ENCODE assay signal across 19 cellular contexts in genomic region chr1:217717959-217718358, GRCh38.
DNase-seq lines count a peak whose midpoint lies in the region; ATAC-seq and TF ChIP-seq lines count a peak whose summit lies in the region.
"Had no signal": no experiment of that assay in that cellular context is flagged by ENCODE, and none has a peak within 500 bp of the region (broad histone marks: within the 10 kb centered on the region; RNA-seq: fewer than 3 reads in every experiment).

No MANE protein-coding gene starts in this region.

- H3K36me3 Mint-ChIP-seq in stimulated activated memory B cell treated with anti-CD40 and anti-IgM and Interleukin-4, amounts not matched to agents 10 μg/mL and 1 μg/mL and 100 μg/mL, for 72 hours: no peaks in the 10 kb centered on the region
- H3K36me3 Mint-ChIP-seq: IgD-negative memory B cell had no signal

- H2BK20ac ChIP-seq in IMR-90 (ENCODE audit: low read depth, low read length): no peak overlapping the region

- H3K9me3 ChIP-seq in IMR-90 (ENCODE audit: control insufficient read depth, insufficient read depth, low read length) (no peaks in the 10 kb centered on the region), parathyroid adenoma (ENCODE audit: control insufficient read depth, low read length) (peaks cover 4% of the 10 kb centered on the region), stomach (no peaks in the 10 kb centered on the region)
- H3K9me3 ChIP-seq: BLaER1 treated with 17β-estradiol and CSF1 and Interleukin-3, amounts not matched to agents 10 nM and 100 nM; SJCRH30 had no signal

- H3K36me3 ChIP-seq in IMR-90 (ENCODE audit: control insufficient read depth, insufficient read depth, low read length) (no peaks in the 10 kb centered on the region), parathyroid adenoma (ENCODE audit: control insufficient read depth, insufficient read depth, low read length) (no peaks in the 10 kb centered on the region), stomach (no peaks in the 10 kb centered on the region)
- H3K36me3 ChIP-seq: BLaER1 treated with 17β-estradiol and CSF1 and Interleukin-3, amounts not matched to agents 10 nM and 100 nM; SJCRH30 had no signal

- no peak overlapping the region for H4K91ac ChIP-seq in IMR-90 (ENCODE audit: insufficient read depth, low read depth, low read length)

- no peak overlapping the region for H3K23ac ChIP-seq in IMR-90 (ENCODE audit: low read depth, low read length)

- H3K4me3 ChIP-seq in IMR-90 (ENCODE audit: insufficient read depth, low read depth, low read length) (no peak overlapping the region), parathyroid adenoma (ENCODE audit: low read depth, low read length) (peak overlapping the region; percentile 54), stomach (no peak overlapping the region)
- H3K4me3 ChIP-seq: BLaER1 treated with 17β-estradiol and CSF1 and Interleukin-3, amounts not matched to agents 10 nM and 100 nM; SJCRH30 had no signal

- H3K79me1 ChIP-seq in IMR-90 (ENCODE audit: low read depth in 1 of 2, low read length in 2 of 2): no peaks in the 10 kb centered on the region

- no peak overlapping the region for H4K8ac ChIP-seq in IMR-90 (ENCODE audit: low read depth in 2 of 2, low read length in 2 of 2)

- H2AK9ac ChIP-seq in IMR-90 (replicated peaks; ENCODE audit: low read depth, low read length, poor library complexity): no peak overlapping the region

- POLR2A ChIA-PET in IMR-90 (lab: Charles Lee; ENCODE audit: unreplicated experiment): no interaction called here

- no peak overlapping the region for H2BK15ac ChIP-seq in IMR-90 (ENCODE audit: low read depth, low read length)

- H3K9ac ChIP-seq in IMR-90 (ENCODE audit: low read depth, low read length) (no peak overlapping the region), parathyroid adenoma (no peak overlapping the region)
- H3K9ac ChIP-seq: BLaER1 treated with 17β-estradiol and CSF1 and Interleukin-3, amounts not matched to agents 10 nM and 100 nM had no signal

- TF ChIP-seq CTCF in 22Rv1 (IDR thresholded peaks at IDR 0.05) (no peak), IMR-90 (conservative IDR thresholded peaks at IDR 0.05; ENCODE audit: low read depth, low read length) (no peak), parathyroid adenoma (IDR thresholded peaks at IDR 0.05) (peak; percentile 8), stomach (IDR thresholded peaks at IDR 0.05) (no peak)

- peaks cover 3% of the 10 kb centered on the region for H3K27me3 Mint-ChIP-seq in stimulated activated memory B cell treated with anti-CD40 and anti-IgM and Interleukin-4, amounts not matched to agents 10 μg/mL and 1 μg/mL and 100 μg/mL, for 72 hours
- H3K27me3 Mint-ChIP-seq: IgD-negative memory B cell had no signal

- H3K27ac Mint-ChIP-seq in stimulated activated memory B cell treated with anti-CD40 and anti-IgM and Interleukin-4, amounts not matched to agents 10 μg/mL and 1 μg/mL and 100 μg/mL, for 72 hours: no peak overlapping the region
- H3K27ac Mint-ChIP-seq: IgD-negative memory B cell had no signal

- H3K4me2 ChIP-seq in IMR-90 (ENCODE audit: low read depth, low read length): no peak overlapping the region
- peak overlapping the region; percentile 48 for H3K4me2 ChIP-seq in parathyroid adenoma (ENCODE audit: low read length)
- H3K4me2 ChIP-seq: BLaER1 treated with 17β-estradiol and CSF1 and Interleukin-3, amounts not matched to agents 10 nM and 100 nM had no signal

- H3K4me1 ChIP-seq in IMR-90 (ENCODE audit: control insufficient read depth, insufficient read depth, low read length) (peaks cover under 1% of the 10 kb centered on the region; the same call in 1 of the 2 replicates), parathyroid adenoma (peaks cover 2% of the 10 kb centered on the region), stomach (no peaks in the 10 kb centered on the region)
- H3K4me1 ChIP-seq: BLaER1 treated with 17β-estradiol and CSF1 and Interleukin-3, amounts not matched to agents 10 nM and 100 nM; SJCRH30 had no signal

- H2BK120ac ChIP-seq in IMR-90 (ENCODE audit: low read depth, low read length): no peak overlapping the region

- H4K20me1 ChIP-seq in IMR-90 (ENCODE audit: insufficient read depth, low read length): no peaks in the 10 kb centered on the region
- H4K20me1 ChIP-seq: BLaER1 treated with 17β-estradiol and CSF1 and Interleukin-3, amounts not matched to agents 10 nM and 100 nM had no signal

- H3K9me1 ChIP-seq in IMR-90 (ENCODE audit: insufficient read depth, low read length): peaks cover 3% of the 10 kb centered on the region; the same call in 1 of the 2 replicates

- ATAC-seq in IMR-90 (ENCODE audit: low read depth): peak; percentile 53; the same call in 1 of the 2 replicates
- no peak for ATAC-seq in GM18519 (IDR thresholded peaks at IDR 0.05; ENCODE audit: low FRiP score, unreplicated experiment)
- ATAC-seq in stimulated activated memory B cell treated with anti-CD40 and anti-IgM and Interleukin-4, amounts not matched to agents 10 μg/mL and 1 μg/mL and 100 μg/mL, for 72 hours: no peak

- H2BK5ac ChIP-seq in IMR-90 (ENCODE audit: low read depth, low read length, poor library complexity, severe bottlenecking): no peak overlapping the region

- no peak overlapping the region for H3K56ac ChIP-seq in IMR-90 (ENCODE audit: extremely low read depth, insufficient read depth, low read length)

- H3K14ac ChIP-seq in IMR-90 (replicated peaks; ENCODE audit: low read depth, low read length): no peak overlapping the region

- CTCF ChIA-PET in IMR-90 (lab: Yijun Ruan, JAX): interaction anchor here (1.0 kb wide), 2 partner anchors 9 to 10 kb away, joined by 3 to 5 read pairs; no protein-coding TSS in a partner anchor

- no peaks in the 10 kb centered on the region for H3K4me1 Mint-ChIP-seq in stimulated activated memory B cell treated with anti-CD40 and anti-IgM and Interleukin-4, amounts not matched to agents 10 μg/mL and 1 μg/mL and 100 μg/mL, for 72 hours
- H3K4me1 Mint-ChIP-seq: IgD-negative memory B cell had no signal

- H3K27ac ChIP-seq in 22Rv1 (peak overlapping the region; percentile 51), IMR-90 (ENCODE audit: insufficient read depth, low read length) (no peak overlapping the region), parathyroid adenoma (peak overlapping the region; percentile 83), stomach (no peak overlapping the region)
- H3K27ac ChIP-seq: BLaER1 treated with 17β-estradiol and CSF1 and Interleukin-3, amounts not matched to agents 10 nM and 100 nM; SJCRH30 had no signal

- no peak overlapping the region for H3K4ac ChIP-seq in IMR-90 (ENCODE audit: low read depth, low read length)

- H3K9me3 Mint-ChIP-seq in stimulated activated memory B cell treated with anti-CD40 and anti-IgM and Interleukin-4, amounts not matched to agents 10 μg/mL and 1 μg/mL and 100 μg/mL, for 72 hours: peaks cover 5% of the 10 kb centered on the region

- WGBS in IMR-90 (ENCODE audit: extremely low coverage in 2 of 2, insufficient read length in 1 of 2), 2 experiments: no CpG with 5 or more reads among the region's 1 CpG
- WGBS in stomach, 5 donors: 65 to 92% (median 74%) methylated on average over 1 of the region's 1 CpG

- no peak overlapping the region for H2AFZ ChIP-seq in IMR-90 (replicated peaks; ENCODE audit: low read length, poor library complexity)
- peak overlapping the region; percentile 41 for H2AFZ ChIP-seq in parathyroid adenoma

- in situ Hi-C loops in IMR-90 (cut with MboI; ENCODE audit: low sequenced_read_pairs): no loop called here

- H4K5ac ChIP-seq in IMR-90 (ENCODE audit: low read depth, low read length): no peak overlapping the region

- H3K4me3 Mint-ChIP-seq in stimulated activated memory B cell treated with anti-CD40 and anti-IgM and Interleukin-4, amounts not matched to agents 10 μg/mL and 1 μg/mL and 100 μg/mL, for 72 hours: no peak overlapping the region
- H3K4me3 Mint-ChIP-seq: IgD-negative memory B cell had no signal

- intact Hi-C loops in IMR-90 (cut with micrococcal nuclease) (no loop called here), stomach (cut with DNase I; ENCODE audit: low total_unique reads) (no loop called here)

- H2AK5ac ChIP-seq in IMR-90 (ENCODE audit: low read depth, low read length): no peak overlapping the region

- no TSS peak for BruUV-seq in IMR-90 (replicated peaks; lab: Mats Ljungman, UMichigan)

- dilution Hi-C loops in IMR-90 (cut with HindIII; ENCODE audit: low sequenced_read_pairs, unreplicated experiment): no loop called here

- no peak for TF ChIP-seq EP300 in stomach (IDR thresholded peaks at IDR 0.05)

- DNase-seq in IMR-90: no peak
- DNase-seq in islet precursor cell: peak; percentile 57
- no peak for DNase-seq in retina
- DNase-seq in stomach: no peak
- DNase-seq: 8988T, GF-D8, GOT3, Kasumi-1, NCI-H1417, NCI-H1930, NCI-H446, OCI-M1, SJCRH30 had no signal

- TF ChIP-seq POLR2A in IMR-90 (IDR thresholded peaks at IDR 0.05; ENCODE audit: low read depth, low read length): no peak
- TF ChIP-seq POLR2A in stomach (IDR thresholded peaks at IDR 0.05): no peak

- no peaks in the 10 kb centered on the region for H3K27me3 ChIP-seq in IMR-90 (ENCODE audit: control insufficient read depth, insufficient read depth, low read length)
- H3K27me3 ChIP-seq in parathyroid adenoma (ENCODE audit: control insufficient read depth, insufficient read depth, low read length): no peaks in the 10 kb centered on the region
- H3K27me3 ChIP-seq in stomach: no peaks in the 10 kb centered on the region
- H3K27me3 ChIP-seq: BLaER1 treated with 17β-estradiol and CSF1 and Interleukin-3, amounts not matched to agents 10 nM and 100 nM; SJCRH30 had no signal

- no peak overlapping the region for H3K18ac ChIP-seq in IMR-90 (ENCODE audit: low read depth, low read length)

- no peaks in the 10 kb centered on the region for H3K79me2 ChIP-seq in parathyroid adenoma

- no peak for TF ChIP-seq RAD21 in IMR-90 (IDR thresholded peaks at IDR 0.05; ENCODE audit: low read length)

TF ChIP-seq in IMR-90, 13 proteins besides CTCF, POLR2A, EP300 and RAD21 (continues in another document):
- TF ChIP-seq NFE2L2 (IDR thresholded peaks at IDR 0.05; ENCODE audit: low read depth, low read length) (no peak), RFX5 (IDR thresholded peaks at IDR 0.05; ENCODE audit: low read depth, low read length) (no peak), MAZ (IDR thresholded peaks at IDR 0.05; ENCODE audit: borderline replicate concordance, low read depth, low read length) (no peak), USF2 (IDR thresholded peaks at IDR 0.05; ENCODE audit: low read depth, low read length) (no peak)

Comparison
In these comparisons a context has a peak if more than half of its experiments do, and no peak if none do; other contexts are left out.
1. H3K27ac ChIP-seq: peak in 22Rv1 (single experiment) and parathyroid adenoma (single experiment); none in IMR-90 (single experiment) and stomach (0 of 5).